ENCODE assay signal across 30 cellular contexts in genomic region chr7:81361769-81362168, GRCh38.
DNase-seq lines count a peak whose midpoint lies in the region; ATAC-seq and TF ChIP-seq lines count a peak whose summit lies in the region.
"Had no signal": no experiment of that assay in that cellular context is flagged by ENCODE, and none has a peak within 500 bp of the region (broad histone marks: within the 10 kb centered on the region; RNA-seq: fewer than 3 reads in every experiment).

No MANE protein-coding gene starts in this region.

- CTCF ChIA-PET in HCT116 (lab: Charles Lee), result no interaction called here

- DNase-seq in HCT116 (ENCODE audit: low read depth, low spot score), result no peak
- peak; percentile 58 for DNase-seq in RPMI8226
- DNase-seq in fibroblast of gingiva (ENCODE audit: low read depth), result peak; percentile 2
- DNase-seq in osteocyte (ENCODE audit: extremely low spot score, unreplicated experiment), result no peak
- DNase-seq in mucosa of descending colon, result no peak
- no peak for DNase-seq in occipital lobe (lab: John Stamatoyannopoulos, UW)
- DNase-seq in NK-92 (lab: John Stamatoyannopoulos, UW; ENCODE audit: unreplicated experiment), result no peak
- DNase-seq: activated CD4-positive, alpha-beta T cell treated with anti-CD3 and anti-CD28 coated beads for 48 hours; activated CD8-positive, alpha-beta memory T cell treated with anti-CD3 and anti-CD28 coated beads, Interleukin-2, amount 10 ng/mL, durations not matched to agents 7 days and 5 days; AML-193; body of pancreas; CD8-positive, alpha-beta memory T cell; effector memory CD8-positive, alpha-beta T cell; esophagus squamous epithelium; glutamatergic neuron; Kasumi-1; midbrain; NCI-H1092; NCI-H2029; NCI-H345; NCI-H82; psoas muscle; SJCRH30; stimulated activated CD4-positive, alpha-beta T cell treated with anti-CD3 and anti-CD28 coated beads, Interleukin-2, amount 100 ng/mL, for 48 hours; stimulated activated naive CD4-positive, alpha-beta T cell; T-helper 17 cell had no signal

- H4K20me1 ChIP-seq in HCT116 (ENCODE audit: insufficient read depth), result no peaks in the 10 kb centered on the region

- peak overlapping the region; percentile 38 for H2AFZ ChIP-seq in HCT116 (ENCODE audit: low read depth, low read length, poor library complexity, severe bottlenecking)

- no peaks in the 10 kb centered on the region for H3K9me2 ChIP-seq in HCT116 (ENCODE audit: insufficient read depth)

- no peaks in the 10 kb centered on the region for H3K36me3 ChIP-seq in HCT116 (ENCODE audit: control insufficient read depth in 1 of 2, insufficient read depth in 2 of 2, low read length in 2 of 2)
- no peaks in the 10 kb centered on the region for H3K36me3 ChIP-seq in mucosa of descending colon (ENCODE audit: low read depth)
- H3K36me3 ChIP-seq: esophagus squamous epithelium, SJCRH30, thoracic aorta had no signal

- H3K4me1 Mint-ChIP-seq in osteocyte (ENCODE audit: unreplicated experiment), result peaks cover 32% of the 10 kb centered on the region
- H3K4me1 Mint-ChIP-seq: activated CD8-positive, alpha-beta memory T cell treated with anti-CD3 and anti-CD28 coated beads, Interleukin-2, amount 10 ng/mL, durations not matched to agents 7 days and 5 days; CD8-positive, alpha-beta memory T cell; neural crest cell; T-helper 17 cell had no signal

- TF ChIP-seq RAD21 in HCT116 (IDR thresholded peaks at IDR 0.05; ENCODE audit: low read depth), result no peak

- intact Hi-C loops in HCT116 (cut with micrococcal nuclease), result no loop called here
- intact Hi-C loops in mucosa of descending colon (cut with DNase I, micrococcal nuclease), result no loop called here

- no peak overlapping the region for H3K9ac ChIP-seq in HCT116 (ENCODE audit: low read length)

- peaks cover 2% of the 10 kb centered on the region for H3K27me3 Mint-ChIP-seq in osteocyte (ENCODE audit: unreplicated experiment)
- H3K27me3 Mint-ChIP-seq: activated CD8-positive, alpha-beta memory T cell treated with anti-CD3 and anti-CD28 coated beads, Interleukin-2, amount 10 ng/mL, durations not matched to agents 7 days and 5 days; CD8-positive, alpha-beta memory T cell; effector memory CD8-positive, alpha-beta T cell; T-helper 17 cell had no signal

- no peaks in the 10 kb centered on the region for H3K9me3 ChIP-seq in HCT116 (ENCODE audit: control insufficient read depth in 1 of 2, insufficient read depth in 1 of 2, low read depth in 1 of 2, low read length in 2 of 2)
- no peaks in the 10 kb centered on the region for H3K9me3 ChIP-seq in mucosa of descending colon
- H3K9me3 ChIP-seq: body of pancreas, esophagus squamous epithelium, psoas muscle, thoracic aorta had no signal

- no peaks in the 10 kb centered on the region for H3K4me1 ChIP-seq in HCT116 (ENCODE audit: control insufficient read depth in 1 of 2, insufficient read depth in 2 of 2, low read length in 2 of 2)
- no peaks in the 10 kb centered on the region for H3K4me1 ChIP-seq in mucosa of descending colon (ENCODE audit: low read depth)
- H3K4me1 ChIP-seq: body of pancreas, esophagus squamous epithelium, psoas muscle, SJCRH30 had no signal

- no TSS peak for BruUV-seq in HCT116 (replicated peaks; lab: Mats Ljungman, UMichigan)

- H3K27ac ChIP-seq in HCT116 (ENCODE audit: low read depth, low read length), result no peak overlapping the region
- H3K27ac ChIP-seq: body of pancreas, esophagus squamous epithelium, psoas muscle, SJCRH30, thoracic aorta had no signal

- no peak for TF ChIP-seq POLR2A in HCT116 (IDR thresholded peaks at IDR 0.05; ENCODE audit: borderline replicate concordance, extremely low read depth, insufficient read depth, insufficient read length)

- POLR2A ChIA-PET in HCT116 (lab: Charles Lee), result no interaction called here

- no peaks in the 10 kb centered on the region for H3K27me3 ChIP-seq in HCT116 (ENCODE audit: insufficient read depth, low read length)
- H3K27me3 ChIP-seq: body of pancreas, esophagus squamous epithelium, SJCRH30 had no signal

- no peak for TF ChIP-seq CTCF in HCT116 (IDR thresholded peaks at IDR 0.05 in 2 of 3, conservative IDR thresholded peaks at IDR 0.05 in 1 of 3; ENCODE audit: borderline replicate concordance in 1 of 3, insufficient read depth in 1 of 3, low read depth in 2 of 3, low read length in 2 of 3)
- TF ChIP-seq CTCF in osteocyte (IDR thresholded peaks at IDR 0.05), result no peak
- TF ChIP-seq CTCF in mucosa of descending colon (IDR thresholded peaks at IDR 0.05), result no peak

- H3K4me3 ChIP-seq in HCT116 (replicated peaks in 1 of 2; ENCODE audit: low read depth in 1 of 2, low read length in 2 of 2) (no peak overlapping the region), mucosa of descending colon (no peak overlapping the region)
- H3K4me3 ChIP-seq: body of pancreas, esophagus squamous epithelium, psoas muscle, SJCRH30, smooth muscle cell, thoracic aorta had no signal

- ATAC-seq in HCT116, result no peak
- ATAC-seq in mucosa of descending colon, result no peak
- ATAC-seq: activated CD8-positive, alpha-beta memory T cell treated with anti-CD3 and anti-CD28 coated beads, Interleukin-2, amount 10 ng/mL, durations not matched to agents 7 days and 5 days; activated naive CD4-positive, alpha-beta T cell treated with anti-CD3 and anti-CD28 coated beads, Interleukin-2, amount 50 U/mL, for 72 hours; body of pancreas; effector memory CD8-positive, alpha-beta T cell; psoas muscle; T-helper 17 cell had no signal

- H3K9me3 Mint-ChIP-seq in osteocyte (ENCODE audit: unreplicated experiment), result no peaks in the 10 kb centered on the region
- H3K9me3 Mint-ChIP-seq: neural crest cell had no signal

- no peak overlapping the region for H3K4me2 ChIP-seq in HCT116 (ENCODE audit: low read length)
- H3K4me2 ChIP-seq: smooth muscle cell had no signal

- RAD21 ChIA-PET in HCT116 (lab: Charles Lee; ENCODE audit: low non-redundant PET in 1 of 2, low total read pairs in 2 of 2, uncharacterized antibody in 2 of 2, unreplicated experiment in 2 of 2), result no interaction called here

- peak overlapping the region; percentile 65 for H3K27ac Mint-ChIP-seq in osteocyte (ENCODE audit: unreplicated experiment)
- H3K27ac Mint-ChIP-seq: activated CD8-positive, alpha-beta memory T cell treated with anti-CD3 and anti-CD28 coated beads, Interleukin-2, amount 10 ng/mL, durations not matched to agents 7 days and 5 days; activated naive CD4-positive, alpha-beta T cell treated with anti-CD3 and anti-CD28 coated beads, Interleukin-2, amount 50 U/mL, for 72 hours; CD8-positive, alpha-beta memory T cell; effector memory CD8-positive, alpha-beta T cell; T-helper 17 cell had no signal

- H3K4me3 Mint-ChIP-seq in osteocyte (ENCODE audit: unreplicated experiment), result no peak overlapping the region
- H3K4me3 Mint-ChIP-seq: activated CD8-positive, alpha-beta memory T cell treated with anti-CD3 and anti-CD28 coated beads, Interleukin-2, amount 10 ng/mL, durations not matched to agents 7 days and 5 days; CD8-positive, alpha-beta memory T cell; effector memory CD8-positive, alpha-beta T cell; neural crest cell; T-helper 17 cell had no signal

- H3K36me3 Mint-ChIP-seq in osteocyte (ENCODE audit: unreplicated experiment), result no peaks in the 10 kb centered on the region
- H3K36me3 Mint-ChIP-seq: activated CD8-positive, alpha-beta memory T cell treated with anti-CD3 and anti-CD28 coated beads, Interleukin-2, amount 10 ng/mL, durations not matched to agents 7 days and 5 days; activated naive CD4-positive, alpha-beta T cell treated with anti-CD3 and anti-CD28 coated beads, Interleukin-2, amount 50 U/mL, for 72 hours; CD8-positive, alpha-beta memory T cell had no signal

- no peaks in the 10 kb centered on the region for H3K79me2 ChIP-seq in HCT116 (ENCODE audit: insufficient read depth, low read length)

TF ChIP-seq in HCT116, 20 proteins besides CTCF, POLR2A, EP300 and RAD21:
- TF ChIP-seq EZH2 (IDR thresholded peaks at IDR 0.05) (no peak), ZNF274 (IDR thresholded peaks at IDR 0.05; ENCODE audit: low read depth, low read length) (no peak), REST (IDR thresholded peaks at IDR 0.05; ENCODE audit: low read depth) (no peak), SIN3A (IDR thresholded peaks at IDR 0.05; ENCODE audit: low read depth) (no peak), EZH2phosphoT487 (IDR thresholded peaks at IDR 0.05; ENCODE audit: borderline replicate concordance) (no peak)

Comparison
In these comparisons a context has a peak if more than half of its experiments do, and no peak if none do; other contexts are left out.
1. DNase-seq: peak in RPMI8226 (single experiment) and fibroblast of gingiva (single experiment); none in HCT116 (single experiment), osteocyte (single experiment), mucosa of descending colon (0 of 3), occipital lobe (single experiment) and NK-92 (single experiment).